Comparison of ENCODE assay signal across 9 cellular contexts in the genomic region with DNA sequence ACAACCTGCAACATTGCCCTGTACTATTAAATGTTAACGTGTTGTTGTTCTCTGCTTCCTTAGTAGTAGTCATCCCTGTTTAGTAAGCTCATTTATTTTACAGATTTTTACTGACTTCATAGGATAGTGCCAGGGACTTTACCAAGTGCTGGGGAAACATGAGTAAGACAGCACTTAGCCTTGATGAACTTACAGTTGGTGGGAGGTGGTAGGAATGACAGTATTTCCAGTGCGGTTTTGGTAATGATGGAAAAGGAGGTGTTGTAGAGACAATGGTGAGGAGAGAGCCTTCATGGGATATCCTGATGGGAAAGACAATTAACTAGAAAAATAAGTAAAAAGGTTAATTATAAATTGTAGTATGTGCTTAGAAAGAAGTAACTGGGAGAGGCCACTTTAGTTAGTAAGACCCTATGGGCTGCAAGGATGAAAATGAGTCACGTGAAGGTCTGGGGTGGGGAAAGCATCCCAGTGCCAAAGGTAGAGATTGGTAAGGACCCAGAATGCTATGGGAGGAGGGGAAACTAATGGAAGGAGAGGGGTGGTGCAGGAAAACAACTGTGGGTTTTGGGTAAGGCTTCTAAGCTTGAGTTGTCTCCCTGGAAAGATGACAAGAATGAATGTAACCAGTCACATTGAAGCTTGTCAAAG. TPM values are rescaled to one million over a fixed set of nuclear protein-coding genes. Genes with fewer than 3 reads are reported as not detected.
DNase-seq lines count a peak whose midpoint lies in the region; ATAC-seq, FAIRE-seq and TF ChIP-seq lines count a peak whose summit lies in the region.
"Had no signal": no experiment of that assay in that cellular context is flagged by ENCODE, and none has a peak within 500 bp of the region (broad histone marks: within the 10 kb centered on the region; RNA-seq: fewer than 3 reads in every experiment).

No MANE protein-coding gene starts in this region.

- H3K36me3 ChIP-seq in SK-N-SH (replicated peaks in 1 of 2; ENCODE audit: control insufficient read depth in 1 of 2, insufficient read depth in 2 of 2, low read length in 1 of 2) (no peaks in the 10 kb centered on the region), Peyer's patch (no peaks in the 10 kb centered on the region), hepatocyte (replicated peaks; ENCODE audit: insufficient read depth, low read depth) (no peaks in the 10 kb centered on the region), subcutaneous abdominal adipose tissue (ENCODE audit: control insufficient read depth in 5 of 5, insufficient read depth in 5 of 5, low read length in 5 of 5) (no peaks in the 10 kb centered on the region)

- H3F3A ChIP-seq in SK-N-SH (replicated peaks; ENCODE audit: insufficient read depth), result no peaks in the 10 kb centered on the region

- H4K20me1 ChIP-seq in SK-N-SH (ENCODE audit: insufficient read depth) (peaks cover 60% of the 10 kb centered on the region), hepatocyte (ENCODE audit: insufficient read depth, poor library complexity, severe bottlenecking) (peaks cover 56% of the 10 kb centered on the region)

- FAIRE-seq in GM19239 (lab: Jason Lieb, UNC), result no peak
- FAIRE-seq: D721Med had no signal

- H3K9me2 ChIP-seq in SK-N-SH (no peaks in the 10 kb centered on the region), hepatocyte (replicated peaks; ENCODE audit: insufficient read depth) (no peaks in the 10 kb centered on the region)

- H3K4me2 ChIP-seq in SK-N-SH (peak overlapping the region; percentile 82), hepatocyte (peak overlapping the region; percentile 89)

- H3K79me2 ChIP-seq in SK-N-SH (ENCODE audit: insufficient read depth) (peaks cover 67% of the 10 kb centered on the region), hepatocyte (peaks cover 67% of the 10 kb centered on the region)

- no peak for TF ChIP-seq RAD21 in SK-N-SH (IDR thresholded peaks at IDR 0.05; ENCODE audit: low read length)

- CTCF ChIA-PET in SK-N-SH (lab: Yijun Ruan, JAX), result interaction anchor here (1.1 to 5.1 kb wide), 8 partner anchors 11 to 176 kb away, joined by 3 to 26 read pairs (median 4); no protein-coding TSS in a partner anchor

- no peak for TF ChIP-seq EP300 in SK-N-SH (IDR thresholded peaks at IDR 0.05; ENCODE audit: borderline replicate concordance in 1 of 2, low read depth in 1 of 2, low read length in 1 of 2)

- H3K9me3 ChIP-seq in SK-N-SH, result no peaks in the 10 kb centered on the region
- no peaks in the 10 kb centered on the region for H3K9me3 ChIP-seq in Peyer's patch
- no peaks in the 10 kb centered on the region for H3K9me3 ChIP-seq in hepatocyte (ENCODE audit: low read depth)
- H3K9me3 ChIP-seq in subcutaneous abdominal adipose tissue (ENCODE audit: control insufficient read depth in 5 of 5, low read length in 5 of 5), result no peaks in the 10 kb centered on the region

- H3K4me3 ChIP-seq in SK-N-SH (ENCODE audit: low read depth in 2 of 2, low read length in 1 of 2) (peak overlapping the region; percentile 74 to 96), Peyer's patch (peak overlapping the region; percentile 76 to 92 (median 84)), hepatocyte (peak overlapping the region; percentile 65), subcutaneous abdominal adipose tissue (ENCODE audit: low read depth in 1 of 5, low read length in 5 of 5) (peak overlapping the region; percentile 87 to 99 (median 98))

- TF ChIP-seq POLR2A in Peyer's patch (IDR thresholded peaks at IDR 0.05), result no peak

- peak; percentile 42 for DNase-seq in SK-N-SH
- DNase-seq in Peyer's patch, result no peak
- DNase-seq in hepatocyte (ENCODE audit: low spot score), result no peak
- no peak for DNase-seq in GM19239 (ENCODE audit: insufficient read length, low spot score)
- DNase-seq in SHP77 (lab: John Stamatoyannopoulos, UW), result no peak

- H3K27ac ChIP-seq in SK-N-SH (ENCODE audit: low read depth in 2 of 2, low read length in 1 of 2), result peak overlapping the region in 1 of 2 experiments; percentile 92; a peak in 1 of 4 replicates
- no peak overlapping the region for H3K27ac ChIP-seq in Peyer's patch
- H3K27ac ChIP-seq in hepatocyte, result peak overlapping the region; percentile 99
- H3K27ac ChIP-seq in subcutaneous abdominal adipose tissue (ENCODE audit: low read depth, low read length), result peak overlapping the region; percentile 98

- POLR2A ChIA-PET in SK-N-SH (lab: Yijun Ruan, JAX), result no interaction called here

- ATAC-seq in SK-N-SH treated with all-trans-retinoic acid at 6 μM for 48 hours, result no peak; the same call in 2 of the 3 replicates
- no peak for ATAC-seq in GM18517 (IDR thresholded peaks at IDR 0.05; ENCODE audit: unreplicated experiment)

- H3K27me3 ChIP-seq in SK-N-SH (ENCODE audit: insufficient read depth), result no peaks in the 10 kb centered on the region
- H3K27me3 ChIP-seq in Peyer's patch, result no peaks in the 10 kb centered on the region
- no peaks in the 10 kb centered on the region for H3K27me3 ChIP-seq in hepatocyte
- H3K27me3 ChIP-seq in subcutaneous abdominal adipose tissue (ENCODE audit: control insufficient read depth in 5 of 5, insufficient read depth in 4 of 5, low read length in 5 of 5), result peaks cover 0 to 3% (median 0%) of the 10 kb centered on the region in 5 donors

- TF ChIP-seq CTCF in SK-N-SH (IDR thresholded peaks at IDR 0.05) (no peak), Peyer's patch (IDR thresholded peaks at IDR 0.05) (no peak), hepatocyte (IDR thresholded peaks at IDR 0.05; ENCODE audit: poor library complexity) (no peak)

- H3K9ac ChIP-seq in SK-N-SH (peak overlapping the region; percentile 98), subcutaneous abdominal adipose tissue (ENCODE audit: low read length in 5 of 5) (peak overlapping the region; percentile 42 to 99 (median 99))

- H2AFZ ChIP-seq in SK-N-SH (ENCODE audit: low read depth) (no peak overlapping the region), hepatocyte (no peak overlapping the region)

- WGBS in SK-N-SH (ENCODE audit: low lambda C conversion rate), result 16% methylated on average over 3 of the region's 3 CpGs
- WGBS in hepatocyte (ENCODE audit: low lambda C conversion rate, missing lambda C conversion rate), result 22% methylated on average over 3 of the region's 3 CpGs

- H3K4me1 ChIP-seq in SK-N-SH (ENCODE audit: control insufficient read depth in 1 of 2, insufficient read depth in 2 of 2, low read depth in 1 of 2, low read length in 1 of 2) (peaks cover 4 to 9% of the 10 kb centered on the region in 2 experiments; a peak in 3 of 4 replicates), Peyer's patch (peaks cover 0 to 22% (median 4%) of the 10 kb centered on the region in 4 donors), hepatocyte (ENCODE audit: insufficient read depth) (peaks cover 15% of the 10 kb centered on the region), subcutaneous abdominal adipose tissue (ENCODE audit: control insufficient read depth in 5 of 5, insufficient read depth in 5 of 5, low read length in 5 of 5) (peaks cover 3 to 40% (median 29%) of the 10 kb centered on the region in 5 donors)

TF ChIP-seq in SK-N-SH, 30 proteins besides CTCF, POLR2A, EP300 and RAD21:
- TF ChIP-seq TEAD4 (IDR thresholded peaks at IDR 0.05; ENCODE audit: borderline replicate concordance, insufficient read depth) (no peak), USF1 (IDR thresholded peaks at IDR 0.05; ENCODE audit: borderline replicate concordance, low read depth) (peak; percentile 22; the same call in 1 of the 2 replicates)

TF ChIP-seq in SK-N-SH treated with all-trans-retinoic acid at 6 μM for 48 hours, 23 proteins besides CTCF, POLR2A, EP300 and RAD21:
- no peak for TF ChIP-seq SNAI2 (CRISPR knock-in tag; IDR thresholded peaks at IDR 0.05)
- no peak for TF ChIP-seq ZFP30 (CRISPR knock-in tag; IDR thresholded peaks at IDR 0.05)
- no peak for TF ChIP-seq TOX (CRISPR knock-in tag; IDR thresholded peaks at IDR 0.05; ENCODE audit: borderline replicate concordance)

RNA-seq across cellular contexts. Expression of gene RLF, which starts 1.7 kb away (rescaled TPM):
- polyA plus RNA-seq in SK-N-SH (2012; rRNA removed), result 2.3 and 3.0 TPM in 2 replicates
- 2.9 and 3.3 TPM in 2 replicates for polyA plus RNA-seq in SK-N-SH (2012; cell fraction: cytosol; rRNA removed)
- 3.4 and 7.3 TPM in 2 replicates for polyA plus RNA-seq in SK-N-SH (2012; cell fraction: nucleus; rRNA removed)
- total RNA-seq in Peyer's patch, result 10 to 100 TPM; 10.5 to 15.8 (median 13.4) TPM
- 17.4 and 18.8 TPM in 2 replicates for total RNA-seq in hepatocyte
- polyA plus RNA-seq in hepatocyte, result 3.9 and 5.6 TPM in 2 replicates

Comparison
In these comparisons a context has a peak if more than half of its experiments do, and no peak if none do; other contexts are left out.
1. H3K27ac ChIP-seq: peak in hepatocyte (single experiment) and subcutaneous abdominal adipose tissue (single experiment); none in Peyer's patch (0 of 4).
2. Peak in every context shown above with its lines, with median percentiles within 50 percentile points of each other: H3K4me3 ChIP-seq.